18 cellular contexts compared by ENCODE assay signal in genomic region chr5:111337133-111337532, GRCh38.
DNase-seq lines count a peak whose midpoint lies in the region; ATAC-seq, FAIRE-seq and TF ChIP-seq lines count a peak whose summit lies in the region.
"Had no signal": no experiment of that assay in that cellular context is flagged by ENCODE, and none has a peak within 500 bp of the region (broad histone marks: within the 10 kb centered on the region; RNA-seq: fewer than 3 reads in every experiment).

No MANE protein-coding gene starts in this region.

- H2AFZ ChIP-seq in K562 (ENCODE audit: low read depth, low read length), result no peak overlapping the region

- no peaks in the 10 kb centered on the region for H3K36me3 ChIP-seq in K562 (ENCODE audit: control insufficient read depth, insufficient read depth, low read length)

- no peak overlapping the region for H3K4me3 ChIP-seq in K562
- H3K4me3 ChIP-seq: A549, lung, smooth muscle cell had no signal

- in situ Hi-C loops in K562 (cut with MboI), result no loop called here

- BruUV-seq in K562 (replicated peaks; lab: Mats Ljungman, UMichigan), result no TSS peak

- TF ChIP-seq CTCF in K562 (IDR thresholded peaks at IDR 0.05 in 2 of 3, conservative IDR thresholded peaks at IDR 0.05 in 1 of 3; ENCODE audit: insufficient read depth in 2 of 3, low read depth in 1 of 3, low read length in 3 of 3), result no peak

- CTCF ChIA-PET in K562 (lab: Yijun Ruan, JAX; ENCODE audit: low intra/inter-chr PET ratio), result interaction anchor here (0.7 kb wide), 1 partner anchor 271 kb away, joined by 8 read pairs; no protein-coding TSS in a partner anchor

- POLR2A ChIA-PET in K562 (lab: Yijun Ruan, JAX), result no interaction called here

- TF ChIP-seq POLR2A in K562 (conservative IDR thresholded peaks at IDR 0.05), result no peak

- no peak overlapping the region for H3K4me2 ChIP-seq in K562 (ENCODE audit: insufficient read depth, low read length)
- H3K4me2 ChIP-seq: A549, smooth muscle cell had no signal

- no peaks in the 10 kb centered on the region for H3K9me1 ChIP-seq in K562 (ENCODE audit: control insufficient read depth, insufficient read depth, low read length)

- TF ChIP-seq EP300 in K562 (IDR thresholded peaks at IDR 0.05; ENCODE audit: low read length), result no peak

- H3K4me1 ChIP-seq in K562 (replicated peaks in 1 of 2; ENCODE audit: control insufficient read depth in 2 of 2, insufficient read depth in 2 of 2, low read length in 2 of 2), result no peaks in the 10 kb centered on the region
- H3K4me1 ChIP-seq: A549 had no signal

- H3K27me3 ChIP-seq in K562 (ENCODE audit: control insufficient read depth in 2 of 2, insufficient read depth in 2 of 2, low read length in 2 of 2), result no peaks in the 10 kb centered on the region

- no peaks in the 10 kb centered on the region for H3K79me2 ChIP-seq in K562 (ENCODE audit: control insufficient read depth, insufficient read depth, low read length)

- no peak for TF ChIP-seq RAD21 in K562 (CRISPR knock-in tag; conservative IDR thresholded peaks at IDR 0.05 in 1 of 2, IDR thresholded peaks at IDR 0.05 in 1 of 2)

- intact Hi-C loops in K562 (cut with micrococcal nuclease), result no loop called here

- FAIRE-seq in GM18507 (lab: Jason Lieb, UNC) (peak; percentile 39), K562 (lab: Jason Lieb, UNC) (no peak)
- FAIRE-seq: A549 had no signal

- H3K27ac ChIP-seq in K562 (ENCODE audit: extremely low read depth, low read depth, low read length), result peak overlapping the region; percentile 19; the same call in 1 of the 3 replicates
- H3K27ac ChIP-seq: A549 had no signal

- 10% methylated on average over 1 of the region's 1 CpG for WGBS in K562 (ENCODE audit: insufficient coverage, low coverage, missing lambda C conversion rate)

- DNase-seq in activated CD4-positive, CD25-positive, alpha-beta regulatory T cell treated with anti-CD3 and anti-CD28 coated beads, Interleukin-2, amount 50 U/mL, for 72 hours, result no peak
- no peak for DNase-seq in GM18507 (ENCODE audit: extremely low spot score, insufficient read length, low read depth)
- DNase-seq in NCI-H69 (lab: John Stamatoyannopoulos, UW), result peak; percentile 61
- no peak for DNase-seq in K562 (ENCODE audit: extremely low read depth in 1 of 4, low spot score in 3 of 4)
- no peak for DNase-seq in occipital lobe (lab: John Stamatoyannopoulos, UW)
- DNase-seq in NCI-H2196 (lab: John Stamatoyannopoulos, UW; ENCODE audit: unreplicated experiment), result no peak
- DNase-seq in NK-92 (lab: John Stamatoyannopoulos, UW; ENCODE audit: unreplicated experiment), result no peak
- DNase-seq: activated CD4-positive, alpha-beta T cell treated with anti-CD3 and anti-CD28 coated beads for 1 hour; activated effector memory CD4-positive, alpha-beta T cell treated with Interleukin-2 at 50 U/mL for 16 hours; naive thymus-derived CD8-positive, alpha-beta T cell; NCI-H1694 treated with DMSO at 0.1 percent for 48 hours; RPMI8226; stimulated activated naive CD4-positive, alpha-beta T cell had no signal

- H3K9me3 ChIP-seq in K562 (replicated peaks; ENCODE audit: control insufficient read depth, insufficient read depth, low read depth, low read length), result no peaks in the 10 kb centered on the region
- H3K9me3 ChIP-seq: A549 had no signal

- H3K9ac ChIP-seq in K562 (ENCODE audit: insufficient read depth in 1 of 2, low read depth in 2 of 2, low read length in 2 of 2), result no peak overlapping the region

- ATAC-seq in activated CD4-positive, CD25-positive, alpha-beta regulatory T cell treated with anti-CD3 and anti-CD28 coated beads, Interleukin-2, amount 50 U/mL, for 24 hours, result peak; percentile 90 to 94
- ATAC-seq in K562, result no peak
- ATAC-seq: A549, esophagus mucosa had no signal

- no peaks in the 10 kb centered on the region for H4K20me1 ChIP-seq in K562 (replicated peaks; ENCODE audit: control insufficient read depth, insufficient read depth, low read length)

TF ChIP-seq in K562, 482 proteins besides CTCF, POLR2A, EP300 and RAD21:
- TF ChIP-seq ZBTB33 (CRISPR knock-in tag; IDR thresholded peaks at IDR 0.05) (no peak), GATA2 (CRISPR knock-in tag; IDR thresholded peaks at IDR 0.05) (no peak), ZNF124 (CRISPR knock-in tag; IDR thresholded peaks at IDR 0.05) (no peak), ZBTB11 (CRISPR knock-in tag; IDR thresholded peaks at IDR 0.05) (no peak), ZNF444 (CRISPR knock-in tag; IDR thresholded peaks at IDR 0.05) (no peak), ZNF431 (CRISPR knock-in tag; IDR thresholded peaks at IDR 0.05) (no peak), TBP (optimal IDR thresholded peaks at IDR 0.05; ENCODE audit: low read depth, low read length) (no peak), ETV6 (IDR thresholded peaks at IDR 0.05; ENCODE audit: borderline replicate concordance in 1 of 2, low read depth in 2 of 2, low read length in 1 of 2) (no peak), ETV6 (CRISPR knock-in tag; IDR thresholded peaks at IDR 0.05; ENCODE audit: borderline replicate concordance) (no peak), ZNF695 (CRISPR knock-in tag; IDR thresholded peaks at IDR 0.05) (no peak)
TF ChIP-seq in K562: peak in this region for 0.
